8 cellular contexts compared by ENCODE assay signal in the genomic region with DNA sequence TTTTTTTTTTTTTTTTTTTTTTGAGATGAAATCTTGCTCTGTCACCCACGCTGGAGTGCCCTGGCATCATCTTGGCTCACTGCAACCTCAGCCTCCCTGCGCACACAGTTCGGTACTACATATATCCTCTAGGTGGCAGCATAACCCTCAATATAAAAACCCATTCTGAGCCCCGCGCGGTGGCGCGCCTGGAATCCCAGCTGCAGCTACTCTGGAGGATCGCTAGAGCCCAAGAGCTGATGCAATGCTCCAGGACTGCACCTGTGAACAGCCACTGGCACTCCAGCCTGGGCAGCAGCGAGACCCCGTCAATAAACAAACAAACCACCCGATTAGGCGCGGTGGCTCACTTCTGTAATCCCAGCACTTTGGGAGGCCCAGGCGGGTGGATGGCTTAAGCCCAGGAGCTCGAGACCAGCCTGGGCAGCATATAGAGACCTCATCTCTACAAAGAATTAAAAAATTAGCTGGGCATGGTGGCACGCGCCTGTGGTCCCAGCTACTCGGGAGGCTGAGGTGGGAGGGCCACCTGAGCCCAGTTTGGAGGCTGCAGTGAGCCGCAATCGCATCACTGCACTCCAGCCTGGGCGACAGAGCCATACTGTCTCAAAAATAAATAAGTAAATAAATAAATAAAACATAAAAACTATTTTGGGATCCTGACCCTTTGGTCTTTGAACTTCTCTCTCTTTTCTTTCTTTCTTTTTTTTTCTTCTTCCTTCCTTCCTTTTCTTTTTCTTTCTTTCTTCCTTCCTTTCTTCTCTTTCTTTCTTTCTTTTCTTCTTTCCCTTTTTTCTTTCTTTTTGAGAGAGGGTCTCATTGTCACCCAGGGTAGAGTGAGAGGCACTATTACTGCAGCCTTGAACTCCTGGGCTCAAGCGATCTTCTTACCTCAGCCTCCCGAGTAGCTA. TPM values are rescaled to one million over a fixed set of nuclear protein-coding genes. Genes with fewer than 3 reads are reported as not detected.
DNase-seq lines count a peak whose midpoint lies in the region; ATAC-seq and TF ChIP-seq lines count a peak whose summit lies in the region.

No MANE protein-coding gene starts in this region.

- no peak overlapping the region for H3K27ac Mint-ChIP-seq in activated CD4-positive, alpha-beta T cell treated with anti-CD3 and anti-CD28 coated beads, Interleukin-2, amount 10 ng/mL, durations not matched to agents 24 days and 14 days
- no peak overlapping the region for H3K27ac Mint-ChIP-seq in chondrocyte (ENCODE audit: unreplicated experiment)

- TF ChIP-seq CTCF in chondrocyte (IDR thresholded peaks at IDR 0.05): peak; percentile 87

- H3K4me3 Mint-ChIP-seq in activated CD4-positive, alpha-beta T cell treated with anti-CD3 and anti-CD28 coated beads, Interleukin-2, amount 10 ng/mL, durations not matched to agents 24 days and 14 days: no peak overlapping the region
- H3K4me3 Mint-ChIP-seq in chondrocyte (ENCODE audit: unreplicated experiment): peak overlapping the region; percentile 44

- peak; percentile 84 for DNase-seq in AG20443 (ENCODE audit: low spot score)
- peak; percentile 30 for DNase-seq in GM19238 (ENCODE audit: insufficient read length, low spot score)
- DNase-seq in NCI-H526 treated with DMSO at 0.1 percent for 48 hours (lab: John Stamatoyannopoulos, UW): peak; percentile 79
- peak; percentile 90 for DNase-seq in activated CD4-positive, alpha-beta T cell treated with anti-CD3 and anti-CD28 coated beads, Interleukin-2, amount 10 ng/mL, durations not matched to agents 24 days and 14 days
- no peak for DNase-seq in chondrocyte (ENCODE audit: low spot score)
- peak; percentile 89 for DNase-seq in left lobe of liver (ENCODE audit: low spot score)
- DNase-seq in stimulated activated CD4-positive, alpha-beta T cell treated with anti-CD3 and anti-CD28 coated beads, Interleukin-4, amount 100 ng/mL, for 4 hours: peak; percentile 69 to 70

- H3K36me3 Mint-ChIP-seq in activated CD4-positive, alpha-beta T cell treated with anti-CD3 and anti-CD28 coated beads, Interleukin-2, amount 10 ng/mL, durations not matched to agents 24 days and 14 days (ENCODE audit: low read depth): no peaks in the 10 kb centered on the region
- no peaks in the 10 kb centered on the region for H3K36me3 Mint-ChIP-seq in chondrocyte (ENCODE audit: low read depth)

- intact Hi-C loops in activated CD4-positive, alpha-beta T cell treated with anti-CD3 and anti-CD28 coated beads, Interleukin-2, amount 10 ng/mL, durations not matched to agents 24 days and 14 days (cut with micrococcal nuclease): loop anchor here (1.0 to 5.0 kb wide), 3 partner anchors 123 to 329 kb away; no protein-coding TSS in a partner anchor

- H3K4me1 Mint-ChIP-seq in activated CD4-positive, alpha-beta T cell treated with anti-CD3 and anti-CD28 coated beads, Interleukin-2, amount 10 ng/mL, durations not matched to agents 24 days and 14 days: peaks cover 5% of the 10 kb centered on the region
- H3K4me1 Mint-ChIP-seq in chondrocyte (ENCODE audit: low read depth): peaks cover 5% of the 10 kb centered on the region

- H3K27me3 Mint-ChIP-seq in activated CD4-positive, alpha-beta T cell treated with anti-CD3 and anti-CD28 coated beads, Interleukin-2, amount 10 ng/mL, durations not matched to agents 24 days and 14 days: peaks cover 14% of the 10 kb centered on the region
- H3K27me3 Mint-ChIP-seq in chondrocyte (ENCODE audit: low read depth): no peaks in the 10 kb centered on the region

- no peaks in the 10 kb centered on the region for H3K9me3 Mint-ChIP-seq in activated CD4-positive, alpha-beta T cell treated with anti-CD3 and anti-CD28 coated beads, Interleukin-2, amount 10 ng/mL, durations not matched to agents 24 days and 14 days
- H3K9me3 Mint-ChIP-seq in chondrocyte (ENCODE audit: low read depth): no peaks in the 10 kb centered on the region

- ATAC-seq in HG03565 (IDR thresholded peaks at IDR 0.05; ENCODE audit: unreplicated experiment) (peak; percentile 75), left lobe of liver (peak; percentile 100)

RNA-seq across cellular contexts. Expression of a gene that starts 15.4 kb away (rescaled TPM):
- total RNA-seq in activated CD4-positive, alpha-beta T cell treated with anti-CD3 and anti-CD28 coated beads, Interleukin-2, amount 10 ng/mL, durations not matched to agents 24 days and 14 days: 38.4 and 42.2 TPM in 2 replicates
- 25.7 to 30.5 TPM (median 26.0 TPM) in 3 replicates for total RNA-seq in chondrocyte
- total RNA-seq in left lobe of liver: 8.6 TPM

RNA-seq across cellular contexts. Expression of a gene that starts 16.1 kb away (rescaled TPM):
- total RNA-seq in activated CD4-positive, alpha-beta T cell treated with anti-CD3 and anti-CD28 coated beads, Interleukin-2, amount 10 ng/mL, durations not matched to agents 24 days and 14 days: 6.0 and 6.4 TPM in 2 replicates
- total RNA-seq in chondrocyte: 63.6 to 91.9 TPM (median 90.8 TPM) in 3 replicates
- 1.9 TPM for total RNA-seq in left lobe of liver
